Comparison of ENCODE assay signal across 19 cellular contexts in the genomic region with DNA sequence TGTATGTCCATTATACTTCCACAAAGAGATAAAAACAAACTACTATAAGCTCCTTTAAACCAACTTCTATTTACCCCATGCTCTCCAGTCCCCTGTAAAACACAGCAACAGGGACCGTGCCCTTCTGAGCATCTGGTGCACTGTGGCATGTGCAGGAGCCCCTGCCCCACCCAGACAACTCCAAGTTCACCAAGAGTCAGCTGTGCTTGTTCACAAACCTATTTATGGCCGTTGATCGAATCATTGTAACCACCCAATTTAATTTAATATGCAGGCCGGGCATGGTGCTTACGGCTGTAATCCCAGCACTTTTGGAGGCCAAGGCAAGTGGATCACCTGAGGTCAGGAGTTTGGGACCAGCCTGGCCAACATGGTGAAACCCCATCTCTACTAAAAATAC. TPM values are rescaled to one million over a fixed set of nuclear protein-coding genes. Genes with fewer than 3 reads are reported as not detected.
"Had no signal": no experiment of that assay in that cellular context is flagged by ENCODE, and none has a peak within 500 bp of the region (broad histone marks: within the 10 kb centered on the region; RNA-seq: fewer than 3 reads in every experiment).

No MANE protein-coding gene starts in this region.

- H3K4me1 Mint-ChIP-seq: activated naive CD8-positive, alpha-beta T cell treated with anti-CD3 and anti-CD28 coated beads for 36 hours; immature natural killer cell had no signal

- H3K4me1 ChIP-seq: esophagus muscularis mucosa, gastroesophageal sphincter, heart left ventricle, right lobe of liver, tibial artery, uterus had no signal

- H3K27ac Mint-ChIP-seq: activated naive CD8-positive, alpha-beta T cell treated with anti-CD3 and anti-CD28 coated beads for 36 hours; dendritic cell treated with granulocyte-macrophage colony-stimulating factor and Interleukin-4, amounts not matched to agents 40 ng/mL and 50 ng/mL, for 4 days; immature natural killer cell had no signal

- H3K9me3 Mint-ChIP-seq: activated naive CD8-positive, alpha-beta T cell treated with anti-CD3 and anti-CD28 coated beads for 36 hours; dendritic cell treated with granulocyte-macrophage colony-stimulating factor and Interleukin-4, amounts not matched to agents 40 ng/mL and 50 ng/mL, for 4 days; immature natural killer cell; neural crest cell had no signal

- H3K36me3 ChIP-seq: esophagus muscularis mucosa, gastroesophageal sphincter, heart left ventricle, right lobe of liver, tibial artery, uterus had no signal

- H3K9me3 ChIP-seq: esophagus muscularis mucosa, gastroesophageal sphincter, heart left ventricle, right lobe of liver, tibial artery, uterus had no signal

- H3K4me3 Mint-ChIP-seq: activated naive CD8-positive, alpha-beta T cell treated with anti-CD3 and anti-CD28 coated beads for 36 hours; dendritic cell treated with granulocyte-macrophage colony-stimulating factor and Interleukin-4, amounts not matched to agents 40 ng/mL and 50 ng/mL, for 4 days; immature natural killer cell; neural crest cell had no signal

- H3K27me3 ChIP-seq: esophagus muscularis mucosa, gastroesophageal sphincter, right lobe of liver, uterus had no signal

- ATAC-seq: gastroesophageal sphincter, heart left ventricle, right lobe of liver had no signal

- DNase-seq: activated CD4-positive, CD25-positive, alpha-beta regulatory T cell treated with anti-CD3 and anti-CD28 coated beads, Interleukin-2, amount 50 U/mL, for 72 hours; activated naive CD4-positive, alpha-beta T cell; activated naive CD8-positive, alpha-beta T cell treated with anti-CD3 and anti-CD28 coated beads for 36 hours; amniotic stem cell; effector memory CD4-positive, alpha-beta T cell; immature natural killer cell; right lobe of liver; stimulated activated CD4-positive, alpha-beta T cell treated with anti-CD3 and anti-CD28 coated beads, Interleukin-1b, Interleukin-23, amount 100 ng/mL, for 48 hours; stimulated activated naive CD4-positive, alpha-beta T cell treated with Interleukin-2 at 50 U/mL for 16 hours; tibial artery; uterus had no signal

- H3K4me3 ChIP-seq: esophagus muscularis mucosa, gastroesophageal sphincter, heart left ventricle, right lobe of liver, tibial artery, uterus had no signal

- H3K27ac ChIP-seq: esophagus muscularis mucosa, gastroesophageal sphincter, heart left ventricle, right lobe of liver, tibial artery, uterus had no signal

- H3K36me3 Mint-ChIP-seq: activated naive CD8-positive, alpha-beta T cell treated with anti-CD3 and anti-CD28 coated beads for 36 hours; immature natural killer cell had no signal

RNA-seq across cellular contexts. Expression of a gene that starts 20.3 kb away (rescaled TPM):
- total RNA-seq: osteoblast; pulmonary artery endothelial cell; right lobe of liver; T-helper 1 cell treated with Interleukin-12 subunit alpha and Interleukin-12 subunit beta and Interleukin-4 antibody, amounts not matched to agents 30 ng/mL and 1 ng/mL, for 36 hours had no signal
